ENCODE assay signal across 9 cellular contexts in genomic region chr15:73368301-73369072, GRCh38. TPM values are rescaled to one million over a fixed set of nuclear protein-coding genes. Genes with fewer than 3 reads are reported as not detected.
DNase-seq lines count a peak whose midpoint lies in the region; TF ChIP-seq lines count a peak whose summit lies in the region.
"Had no signal": no experiment of that assay in that cellular context is flagged by ENCODE, and none has a peak within 500 bp of the region (broad histone marks: within the 10 kb centered on the region; RNA-seq: fewer than 3 reads in every experiment).

TSS of gene HCN4 (minus strand) at chr15:73368958. CDS start at chr15:73368270, 688 bp downstream.

- DNase-seq in NCI-H510A (lab: John Stamatoyannopoulos, UW): peak; percentile 33
- no peak for DNase-seq in NCI-H510A treated with DMSO at 0.1 percent for 48 hours (lab: John Stamatoyannopoulos, UW)
- peak; percentile 46 for DNase-seq in astrocyte of the hippocampus (ENCODE audit: low read depth, low spot score)
- peak; percentile 66 for DNase-seq in islet precursor cell
- DNase-seq in transverse colon: no peak
- DNase-seq in stimulated activated CD8-positive, alpha-beta memory T cell treated with anti-CD3 and anti-CD28 coated beads, Interleukin-4, amount 100 ng/mL, for 48 hours: no peak
- no peak for DNase-seq in KBM-7
- DNase-seq in LoVo (ENCODE audit: low spot score): no peak

- no peak for TF ChIP-seq POLR2A in transverse colon (IDR thresholded peaks at IDR 0.05)

- H3K4me1 ChIP-seq in transverse colon: peaks cover 0 to 20% (median 10%) of the 10 kb centered on the region in 4 donors

- peaks cover 95% of the 10 kb centered on the region for H3K27me3 ChIP-seq in transverse colon

- no peaks in the 10 kb centered on the region for H3K36me3 ChIP-seq in transverse colon

- no peaks in the 10 kb centered on the region for H3K9me3 ChIP-seq in transverse colon

- no peak within 1 kb of the TSS for H3K27ac ChIP-seq in transverse colon

- TF ChIP-seq CTCF in transverse colon (IDR thresholded peaks at IDR 0.05): no peak

- in situ Hi-C loops in transverse colon (cut with MboI; ENCODE audit: low pct_ligation_motif_present in 1 of 4, low pct_unique_long_range_greater_than_20kb in 1 of 4, low sequenced_read_pairs in 3 of 4): no loop called here
- in situ Hi-C loops in KBM-7 (cut with MboI; ENCODE audit: low pct_unique_long_range_greater_than_20kb, low sequenced_read_pairs): no loop called here

- intact Hi-C loops in transverse colon (cut with DNase I; ENCODE audit: low total_unique reads): no loop called here

- peak within 1 kb of the TSS in 3 of 4 donors; percentile 21 to 54 (median 37) for H3K4me3 ChIP-seq in transverse colon

- TF ChIP-seq EP300 in transverse colon (IDR thresholded peaks at IDR 0.05; ENCODE audit: low read depth): no peak

- WGBS in transverse colon (ENCODE audit: low coverage in 1 of 2), 2 donors: 0% methylated on average over 53 of the region's 106 CpGs; no CpG with 5 or more reads in 1 of the 2 donors

RNA-seq across cellular contexts. Expression of gene HCN4, which starts in this region (rescaled TPM):
- total RNA-seq in transverse colon: under 1 TPM in 1 of 4 donors, not detected in 3; 0.14 TPM
- total RNA-seq: T-helper 2 cell treated with Interferon-gamma antibody and Interleukin-4, amounts not matched to agents 100 ng/mL and 5 ng/mL, for 36 hours had no signal

Comparison
In these comparisons a context has a peak if more than half of its experiments do, and no peak if none do; other contexts are left out.
1. DNase-seq: peak in NCI-H510A (single experiment), astrocyte of the hippocampus (single experiment) and islet precursor cell (single experiment); none in NCI-H510A treated with DMSO at 0.1 percent for 48 hours (single experiment), transverse colon (single experiment), stimulated activated CD8-positive, alpha-beta memory T cell treated with anti-CD3 and anti-CD28 coated beads, Interleukin-4, amount 100 ng/mL, for 48 hours (single experiment), KBM-7 (single experiment) and LoVo (single experiment).